1 cellular context compared by ENCODE assay signal in the genomic region with DNA sequence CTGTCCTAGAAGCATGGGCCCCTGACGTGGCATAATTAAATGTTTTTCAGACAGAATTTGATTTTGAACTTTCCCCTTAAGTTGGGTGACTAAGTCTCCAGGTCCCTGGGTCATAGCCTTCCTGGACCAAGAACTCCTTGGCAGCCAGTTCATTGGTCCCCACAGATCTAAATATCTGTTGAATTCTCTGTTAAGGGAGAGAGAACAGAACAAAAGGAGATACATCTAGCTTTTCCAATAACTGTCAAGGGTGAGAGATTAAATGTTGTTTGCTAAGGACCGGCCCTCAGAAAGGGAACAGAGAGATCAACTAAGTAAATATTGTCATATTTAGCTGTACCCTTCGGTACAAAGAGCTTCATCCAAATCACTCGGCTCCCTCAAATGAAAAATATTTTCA.
A peak's percentile ranks its signal among the peaks of the same experiment; 100 is the strongest.
TF ChIP-seq lines count a peak whose summit lies in the region.

No MANE protein-coding gene starts in this region.

TF ChIP-seq in HepG2, 621 proteins besides CTCF, POLR2A, EP300 and RAD21 (continued from another document and continues in another):
- TF ChIP-seq, protein P1, sequence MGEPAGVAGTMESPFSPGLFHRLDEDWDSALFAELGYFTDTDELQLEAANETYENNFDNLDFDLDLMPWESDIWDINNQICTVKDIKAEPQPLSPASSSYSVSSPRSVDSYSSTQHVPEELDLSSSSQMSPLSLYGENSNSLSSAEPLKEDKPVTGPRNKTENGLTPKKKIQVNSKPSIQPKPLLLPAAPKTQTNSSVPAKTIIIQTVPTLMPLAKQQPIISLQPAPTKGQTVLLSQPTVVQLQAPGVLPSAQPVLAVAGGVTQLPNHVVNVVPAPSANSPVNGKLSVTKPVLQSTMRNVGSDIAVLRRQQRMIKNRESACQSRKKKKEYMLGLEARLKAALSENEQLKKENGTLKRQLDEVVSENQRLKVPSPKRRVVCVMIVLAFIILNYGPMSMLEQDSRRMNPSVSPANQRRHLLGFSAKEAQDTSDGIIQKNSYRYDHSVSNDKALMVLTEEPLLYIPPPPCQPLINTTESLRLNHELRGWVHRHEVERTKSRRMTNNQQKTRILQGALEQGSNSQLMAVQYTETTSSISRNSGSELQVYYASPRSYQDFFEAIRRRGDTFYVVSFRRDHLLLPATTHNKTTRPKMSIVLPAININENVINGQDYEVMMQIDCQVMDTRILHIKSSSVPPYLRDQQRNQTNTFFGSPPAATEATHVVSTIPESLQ (CRISPR knock-in tag; conservative IDR thresholded peaks at IDR 0.05) = no peak
- TF ChIP-seq KLF15 (CRISPR knock-in tag; IDR thresholded peaks at IDR 0.05; ENCODE audit: borderline replicate concordance) = no peak
- 0 out of 2 replicates have a peak, but pooled peaks have one; percentile 25 for TF ChIP-seq MED1 (CRISPR knock-in tag; IDR thresholded peaks at IDR 0.05)
- TF ChIP-seq NR2F1 (CRISPR knock-in tag; IDR thresholded peaks at IDR 0.05) = no peak
- no peak for TF ChIP-seq SMARCE1 (IDR thresholded peaks at IDR 0.05; ENCODE audit: borderline replicate concordance)
- no peak for TF ChIP-seq ZFP90 (CRISPR knock-in tag; IDR thresholded peaks at IDR 0.05; ENCODE audit: borderline replicate concordance)
- TF ChIP-seq RXRA (CRISPR knock-in tag; IDR thresholded peaks at IDR 0.05) = no peak
- TF ChIP-seq ZSCAN21 (CRISPR knock-in tag; IDR thresholded peaks at IDR 0.05; ENCODE audit: borderline replicate concordance) = no peak
- no peak for TF ChIP-seq PAF1 (CRISPR knock-in tag; IDR thresholded peaks at IDR 0.05)
- no peak for TF ChIP-seq SMARCC2 (IDR thresholded peaks at IDR 0.05)
- no peak for TF ChIP-seq ETV5 (CRISPR knock-in tag; IDR thresholded peaks at IDR 0.05; ENCODE audit: borderline replicate concordance)
- TF ChIP-seq PTBP1 (IDR thresholded peaks at IDR 0.05; ENCODE audit: low read depth, low read length, poor library complexity, severe bottlenecking) = no peak
- no peak for TF ChIP-seq ZNF430 (CRISPR knock-in tag; IDR thresholded peaks at IDR 0.05)
- TF ChIP-seq SIN3A (IDR thresholded peaks at IDR 0.05; ENCODE audit: borderline replicate concordance, low read depth, low read length) = no peak
- TF ChIP-seq, protein P2, sequence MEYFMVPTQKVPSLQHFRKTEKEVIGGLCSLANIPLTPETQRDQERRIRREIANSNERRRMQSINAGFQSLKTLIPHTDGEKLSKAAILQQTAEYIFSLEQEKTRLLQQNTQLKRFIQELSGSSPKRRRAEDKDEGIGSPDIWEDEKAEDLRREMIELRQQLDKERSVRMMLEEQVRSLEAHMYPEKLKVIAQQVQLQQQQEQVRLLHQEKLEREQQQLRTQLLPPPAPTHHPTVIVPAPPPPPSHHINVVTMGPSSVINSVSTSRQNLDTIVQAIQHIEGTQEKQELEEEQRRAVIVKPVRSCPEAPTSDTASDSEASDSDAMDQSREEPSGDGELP (IDR thresholded peaks at IDR 0.05; ENCODE audit: borderline replicate concordance, low read depth) = 0 out of 2 replicates have a peak, but pooled peaks have one; percentile 21
- TF ChIP-seq, protein P3, sequence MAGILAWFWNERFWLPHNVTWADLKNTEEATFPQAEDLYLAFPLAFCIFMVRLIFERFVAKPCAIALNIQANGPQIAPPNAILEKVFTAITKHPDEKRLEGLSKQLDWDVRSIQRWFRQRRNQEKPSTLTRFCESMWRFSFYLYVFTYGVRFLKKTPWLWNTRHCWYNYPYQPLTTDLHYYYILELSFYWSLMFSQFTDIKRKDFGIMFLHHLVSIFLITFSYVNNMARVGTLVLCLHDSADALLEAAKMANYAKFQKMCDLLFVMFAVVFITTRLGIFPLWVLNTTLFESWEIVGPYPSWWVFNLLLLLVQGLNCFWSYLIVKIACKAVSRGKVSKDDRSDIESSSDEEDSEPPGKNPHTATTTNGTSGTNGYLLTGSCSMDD (CRISPR knock-in tag; IDR thresholded peaks at IDR 0.05) = no peak
- no peak for TF ChIP-seq BRD4 (CRISPR knock-in tag; IDR thresholded peaks at IDR 0.05)
- TF ChIP-seq SRSF9 (IDR thresholded peaks at IDR 0.05; ENCODE audit: borderline replicate concordance, insufficient read depth, low read depth, low read length, poor library complexity, severe bottlenecking) = no peak
- no peak for TF ChIP-seq ZFP41 (CRISPR knock-in tag; IDR thresholded peaks at IDR 0.05; ENCODE audit: borderline replicate concordance)
- no peak for TF ChIP-seq ZNF253 (CRISPR knock-in tag; IDR thresholded peaks at IDR 0.05; ENCODE audit: borderline replicate concordance)
- no peak for TF ChIP-seq KDM3A (CRISPR knock-in tag; IDR thresholded peaks at IDR 0.05; ENCODE audit: low read depth)
- no peak for TF ChIP-seq NFIB (CRISPR knock-in tag; IDR thresholded peaks at IDR 0.05; ENCODE audit: borderline replicate concordance)
- no peak for TF ChIP-seq ZNF224 (CRISPR knock-in tag; IDR thresholded peaks at IDR 0.05)
- TF ChIP-seq, protein P4, sequence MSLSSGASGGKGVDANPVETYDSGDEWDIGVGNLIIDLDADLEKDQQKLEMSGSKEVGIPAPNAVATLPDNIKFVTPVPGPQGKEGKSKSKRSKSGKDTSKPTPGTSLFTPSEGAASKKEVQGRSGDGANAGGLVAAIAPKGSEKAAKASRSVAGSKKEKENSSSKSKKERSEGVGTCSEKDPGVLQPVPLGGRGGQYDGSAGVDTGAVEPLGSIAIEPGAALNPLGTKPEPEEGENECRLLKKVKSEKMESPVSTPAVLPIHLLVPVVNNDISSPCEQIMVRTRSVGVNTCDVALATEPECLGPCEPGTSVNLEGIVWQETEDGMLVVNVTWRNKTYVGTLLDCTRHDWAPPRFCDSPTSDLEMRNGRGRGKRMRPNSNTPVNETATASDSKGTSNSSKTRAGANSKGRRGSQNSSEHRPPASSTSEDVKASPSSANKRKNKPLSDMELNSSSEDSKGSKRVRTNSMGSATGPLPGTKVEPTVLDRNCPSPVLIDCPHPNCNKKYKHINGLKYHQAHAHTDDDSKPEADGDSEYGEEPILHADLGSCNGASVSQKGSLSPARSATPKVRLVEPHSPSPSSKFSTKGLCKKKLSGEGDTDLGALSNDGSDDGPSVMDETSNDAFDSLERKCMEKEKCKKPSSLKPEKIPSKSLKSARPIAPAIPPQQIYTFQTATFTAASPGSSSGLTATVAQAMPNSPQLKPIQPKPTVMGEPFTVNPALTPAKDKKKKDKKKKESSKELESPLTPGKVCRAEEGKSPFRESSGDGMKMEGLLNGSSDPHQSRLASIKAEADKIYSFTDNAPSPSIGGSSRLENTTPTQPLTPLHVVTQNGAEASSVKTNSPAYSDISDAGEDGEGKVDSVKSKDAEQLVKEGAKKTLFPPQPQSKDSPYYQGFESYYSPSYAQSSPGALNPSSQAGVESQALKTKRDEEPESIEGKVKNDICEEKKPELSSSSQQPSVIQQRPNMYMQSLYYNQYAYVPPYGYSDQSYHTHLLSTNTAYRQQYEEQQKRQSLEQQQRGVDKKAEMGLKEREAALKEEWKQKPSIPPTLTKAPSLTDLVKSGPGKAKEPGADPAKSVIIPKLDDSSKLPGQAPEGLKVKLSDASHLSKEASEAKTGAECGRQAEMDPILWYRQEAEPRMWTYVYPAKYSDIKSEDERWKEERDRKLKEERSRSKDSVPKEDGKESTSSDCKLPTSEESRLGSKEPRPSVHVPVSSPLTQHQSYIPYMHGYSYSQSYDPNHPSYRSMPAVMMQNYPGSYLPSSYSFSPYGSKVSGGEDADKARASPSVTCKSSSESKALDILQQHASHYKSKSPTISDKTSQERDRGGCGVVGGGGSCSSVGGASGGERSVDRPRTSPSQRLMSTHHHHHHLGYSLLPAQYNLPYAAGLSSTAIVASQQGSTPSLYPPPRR (CRISPR knock-in tag; IDR thresholded peaks at IDR 0.05; ENCODE audit: borderline replicate concordance) = peak; percentile 35; the same call in 1 of the 2 replicates
- peak; percentile 78 for TF ChIP-seq FOXA3 (CRISPR knock-in tag; IDR thresholded peaks at IDR 0.05)
- TF ChIP-seq CHD4 (IDR thresholded peaks at IDR 0.05; ENCODE audit: borderline replicate concordance, low read length) = no peak
- no peak for TF ChIP-seq ZKSCAN5 (CRISPR knock-in tag; IDR thresholded peaks at IDR 0.05)
- TF ChIP-seq ZNF550 (CRISPR knock-in tag; IDR thresholded peaks at IDR 0.05; ENCODE audit: borderline replicate concordance) = no peak
- TF ChIP-seq, protein P5, sequence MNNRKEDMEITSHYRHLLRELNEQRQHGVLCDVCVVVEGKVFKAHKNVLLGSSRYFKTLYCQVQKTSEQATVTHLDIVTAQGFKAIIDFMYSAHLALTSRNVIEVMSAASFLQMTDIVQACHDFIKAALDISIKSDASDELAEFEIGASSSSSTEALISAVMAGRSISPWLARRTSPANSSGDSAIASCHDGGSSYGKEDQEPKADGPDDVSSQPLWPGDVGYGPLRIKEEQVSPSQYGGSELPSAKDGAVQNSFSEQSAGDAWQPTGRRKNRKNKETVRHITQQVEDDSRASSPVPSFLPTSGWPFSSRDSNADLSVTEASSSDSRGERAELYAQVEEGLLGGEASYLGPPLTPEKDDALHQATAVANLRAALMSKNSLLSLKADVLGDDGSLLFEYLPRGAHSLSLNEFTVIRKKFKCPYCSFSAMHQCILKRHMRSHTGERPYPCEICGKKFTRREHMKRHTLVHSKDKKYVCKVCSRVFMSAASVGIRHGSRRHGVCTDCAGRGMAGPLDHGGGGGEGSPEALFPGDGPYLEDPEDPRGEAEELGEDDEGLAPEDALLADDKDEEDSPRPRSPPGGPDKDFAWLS (CRISPR knock-in tag; IDR thresholded peaks at IDR 0.05; ENCODE audit: borderline replicate concordance) = no peak
- no peak for TF ChIP-seq ZNF558 (CRISPR knock-in tag; IDR thresholded peaks at IDR 0.05; ENCODE audit: borderline replicate concordance)
- TF ChIP-seq, protein P6, sequence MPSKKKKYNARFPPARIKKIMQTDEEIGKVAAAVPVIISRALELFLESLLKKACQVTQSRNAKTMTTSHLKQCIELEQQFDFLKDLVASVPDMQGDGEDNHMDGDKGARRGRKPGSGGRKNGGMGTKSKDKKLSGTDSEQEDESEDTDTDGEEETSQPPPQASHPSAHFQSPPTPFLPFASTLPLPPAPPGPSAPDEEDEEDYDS (CRISPR knock-in tag; IDR thresholded peaks at IDR 0.05) = no peak
- TF ChIP-seq GABPA (IDR thresholded peaks at IDR 0.05; ENCODE audit: low read depth, low read length) = no peak
- TF ChIP-seq GABPA (CRISPR knock-in tag; IDR thresholded peaks at IDR 0.05; ENCODE audit: low read depth) = no peak
- no peak for TF ChIP-seq YEATS4 (CRISPR knock-in tag; IDR thresholded peaks at IDR 0.05; ENCODE audit: borderline replicate concordance)
- TF ChIP-seq MATR3 (CRISPR knock-in tag; IDR thresholded peaks at IDR 0.05) = no peak
- TF ChIP-seq, protein P7, sequence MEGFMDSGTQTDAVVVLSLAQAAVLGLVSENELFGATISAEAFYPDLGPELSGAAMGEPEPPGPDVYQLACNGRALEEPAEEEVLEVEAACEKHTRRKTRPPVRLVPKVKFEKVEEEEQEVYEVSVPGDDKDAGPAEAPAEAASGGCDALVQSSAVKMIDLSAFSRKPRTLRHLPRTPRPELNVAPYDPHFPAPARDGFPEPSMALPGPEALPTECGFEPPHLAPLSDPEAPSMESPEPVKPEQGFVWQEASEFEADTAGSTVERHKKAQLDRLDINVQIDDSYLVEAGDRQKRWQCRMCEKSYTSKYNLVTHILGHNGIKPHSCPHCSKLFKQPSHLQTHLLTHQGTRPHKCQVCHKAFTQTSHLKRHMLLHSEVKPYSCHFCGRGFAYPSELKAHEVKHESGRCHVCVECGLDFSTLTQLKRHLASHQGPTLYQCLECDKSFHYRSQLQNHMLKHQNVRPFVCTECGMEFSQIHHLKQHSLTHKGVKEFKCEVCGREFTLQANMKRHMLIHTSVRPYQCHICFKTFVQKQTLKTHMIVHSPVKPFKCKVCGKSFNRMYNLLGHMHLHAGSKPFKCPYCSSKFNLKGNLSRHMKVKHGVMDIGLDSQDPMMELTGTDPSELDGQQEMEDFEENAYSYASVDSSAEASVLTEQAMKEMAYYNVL (CRISPR knock-in tag; IDR thresholded peaks at IDR 0.05; ENCODE audit: borderline replicate concordance) = peak; percentile 66; the same call in 1 of the 2 replicates
- TF ChIP-seq ZNF160 (CRISPR knock-in tag; IDR thresholded peaks at IDR 0.05) = no peak
- TF ChIP-seq BHLHE40 (IDR thresholded peaks at IDR 0.05; ENCODE audit: low read length) = no peak
- TF ChIP-seq ZNF556 (CRISPR knock-in tag; IDR thresholded peaks at IDR 0.05; ENCODE audit: borderline replicate concordance) = no peak
- TF ChIP-seq ZNF749 (CRISPR knock-in tag; IDR thresholded peaks at IDR 0.05; ENCODE audit: borderline replicate concordance) = no peak
- no peak for TF ChIP-seq ZNF850 (CRISPR knock-in tag; conservative IDR thresholded peaks at IDR 0.05)
- no peak for TF ChIP-seq SP4 (CRISPR knock-in tag; IDR thresholded peaks at IDR 0.05)
- peak; percentile 17; the same call in 1 of the 2 replicates for TF ChIP-seq ZNF331 (CRISPR knock-in tag; IDR thresholded peaks at IDR 0.05)
- TF ChIP-seq SOX13 (IDR thresholded peaks at IDR 0.05) = peak; percentile 76; the same call in 1 of the 2 replicates
- peak in 1 of 2 experiments; percentile 97; a peak in 2 of 4 replicates for TF ChIP-seq SOX13 (CRISPR knock-in tag; conservative IDR thresholded peaks at IDR 0.05 in 1 of 2, IDR thresholded peaks at IDR 0.05 in 1 of 2)
- peak; percentile 12; the same call in 1 of the 2 replicates for TF ChIP-seq NFYB (CRISPR knock-in tag; IDR thresholded peaks at IDR 0.05)
- 0 out of 2 replicates have a peak, but pooled peaks have one; percentile 41 for TF ChIP-seq GATAD2A (CRISPR knock-in tag; IDR thresholded peaks at IDR 0.05)
- no peak for TF ChIP-seq PHB2 (IDR thresholded peaks at IDR 0.05; ENCODE audit: partially characterized antibody)
- TF ChIP-seq XRCC5 (optimal IDR thresholded peaks at IDR 0.05; ENCODE audit: low read length) = no peak
- TF ChIP-seq, protein P8, sequence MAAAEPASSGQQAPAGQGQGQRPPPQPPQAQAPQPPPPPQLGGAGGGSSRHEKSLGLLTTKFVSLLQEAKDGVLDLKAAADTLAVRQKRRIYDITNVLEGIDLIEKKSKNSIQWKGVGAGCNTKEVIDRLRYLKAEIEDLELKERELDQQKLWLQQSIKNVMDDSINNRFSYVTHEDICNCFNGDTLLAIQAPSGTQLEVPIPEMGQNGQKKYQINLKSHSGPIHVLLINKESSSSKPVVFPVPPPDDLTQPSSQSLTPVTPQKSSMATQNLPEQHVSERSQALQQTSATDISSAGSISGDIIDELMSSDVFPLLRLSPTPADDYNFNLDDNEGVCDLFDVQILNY (CRISPR knock-in tag; conservative IDR thresholded peaks at IDR 0.05) = no peak
- TF ChIP-seq REPIN1 (CRISPR knock-in tag; IDR thresholded peaks at IDR 0.05; ENCODE audit: borderline replicate concordance, low read depth) = no peak
- TF ChIP-seq, protein P9, sequence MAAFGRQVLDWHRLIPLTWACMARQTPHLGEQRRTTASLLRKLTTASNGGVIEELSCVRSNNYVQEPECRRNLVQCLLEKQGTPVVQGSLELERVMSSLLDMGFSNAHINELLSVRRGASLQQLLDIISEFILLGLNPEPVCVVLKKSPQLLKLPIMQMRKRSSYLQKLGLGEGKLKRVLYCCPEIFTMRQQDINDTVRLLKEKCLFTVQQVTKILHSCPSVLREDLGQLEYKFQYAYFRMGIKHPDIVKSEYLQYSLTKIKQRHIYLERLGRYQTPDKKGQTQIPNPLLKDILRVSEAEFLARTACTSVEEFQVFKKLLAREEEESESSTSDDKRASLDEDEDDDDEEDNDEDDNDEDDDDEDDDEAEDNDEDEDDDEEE (CRISPR knock-in tag; IDR thresholded peaks at IDR 0.05) = no peak
- TF ChIP-seq ZNF451 (CRISPR knock-in tag; IDR thresholded peaks at IDR 0.05) = no peak
- TF ChIP-seq ZNF10 (CRISPR knock-in tag; IDR thresholded peaks at IDR 0.05; ENCODE audit: borderline replicate concordance, low read depth) = no peak
